ENCODE assay signal across 11 cellular contexts in genomic region chr15:77753238-77753873, GRCh38.
DNase-seq lines count a peak whose midpoint lies in the region; TF ChIP-seq lines count a peak whose summit lies in the region.
"Had no signal": no experiment of that assay in that cellular context is flagged by ENCODE, and none has a peak within 500 bp of the region (broad histone marks: within the 10 kb centered on the region; RNA-seq: fewer than 3 reads in every experiment).

No MANE protein-coding gene starts in this region.

- CTCF ChIA-PET in activated CD4-positive, alpha-beta memory T cell treated with anti-CD3 and anti-CD28 coated beads, Interleukin-2, amount 10 ng/mL, durations not matched to agents 7 days and 5 days (lab: Charles Lee): no interaction called here

- H3K9ac ChIP-seq in neural progenitor cell: no peak overlapping the region

- H3K4me3 Mint-ChIP-seq in neural progenitor cell: no peak overlapping the region
- no peak overlapping the region for H3K4me3 Mint-ChIP-seq in activated CD4-positive, alpha-beta memory T cell treated with anti-CD3 and anti-CD28 coated beads, Interleukin-2, amount 10 ng/mL, durations not matched to agents 7 days and 5 days
- H3K4me3 Mint-ChIP-seq: T-helper 17 cell had no signal

- peaks cover 7% of the 10 kb centered on the region for H3K4me1 ChIP-seq in neural progenitor cell
- H3K4me1 ChIP-seq: psoas muscle had no signal

- no peak overlapping the region for H3K27ac ChIP-seq in neural progenitor cell
- H3K27ac ChIP-seq: psoas muscle had no signal

- H3K4me1 Mint-ChIP-seq in neural progenitor cell: peaks cover 6% of the 10 kb centered on the region
- no peaks in the 10 kb centered on the region for H3K4me1 Mint-ChIP-seq in activated CD4-positive, alpha-beta memory T cell treated with anti-CD3 and anti-CD28 coated beads, Interleukin-2, amount 10 ng/mL, durations not matched to agents 7 days and 5 days

- no peaks in the 10 kb centered on the region for H3K36me3 Mint-ChIP-seq in neural progenitor cell
- H3K36me3 Mint-ChIP-seq in activated CD4-positive, alpha-beta memory T cell treated with anti-CD3 and anti-CD28 coated beads, Interleukin-2, amount 10 ng/mL, durations not matched to agents 7 days and 5 days (ENCODE audit: low read depth): no peaks in the 10 kb centered on the region

- POLR2A ChIA-PET in activated CD4-positive, alpha-beta memory T cell treated with anti-CD3 and anti-CD28 coated beads, Interleukin-2, amount 10 ng/mL, durations not matched to agents 7 days and 5 days (lab: Charles Lee): no interaction called here

- TF ChIP-seq CTCF in neural progenitor cell (IDR thresholded peaks at IDR 0.05): no peak

- no peak overlapping the region for H3K4me3 ChIP-seq in MG63
- H3K4me3 ChIP-seq in neural progenitor cell: no peak overlapping the region
- H3K4me3 ChIP-seq: psoas muscle had no signal

- no peak overlapping the region for H3K4me2 ChIP-seq in neural progenitor cell

- peaks cover 39% of the 10 kb centered on the region for H4K20me1 ChIP-seq in neural progenitor cell (ENCODE audit: low read depth)

- H3K27ac Mint-ChIP-seq in neural progenitor cell: no peak overlapping the region
- no peak overlapping the region for H3K27ac Mint-ChIP-seq in activated CD4-positive, alpha-beta memory T cell treated with anti-CD3 and anti-CD28 coated beads, Interleukin-2, amount 10 ng/mL, durations not matched to agents 7 days and 5 days
- H3K27ac Mint-ChIP-seq: T-helper 17 cell had no signal

- H3K27me3 Mint-ChIP-seq in neural progenitor cell (ENCODE audit: insufficient read depth, low read depth): peaks cover 11% of the 10 kb centered on the region
- H3K27me3 Mint-ChIP-seq in activated CD4-positive, alpha-beta memory T cell treated with anti-CD3 and anti-CD28 coated beads, Interleukin-2, amount 10 ng/mL, durations not matched to agents 7 days and 5 days: no peaks in the 10 kb centered on the region

- peak; percentile 4 for DNase-seq in NOMO-1 (lab: John Stamatoyannopoulos, UW; ENCODE audit: unreplicated experiment in 2 of 2)
- DNase-seq in NOMO-1 treated with dmso at 0.1 percent for 144 hours (lab: John Stamatoyannopoulos, UW; ENCODE audit: unreplicated experiment): no peak
- peak; percentile 28 for DNase-seq in MG63
- DNase-seq in dermis blood vessel endothelial cell: peak; percentile 44
- peak; percentile 90 for DNase-seq in neural progenitor cell (ENCODE audit: low spot score)
- no peak for DNase-seq in NCI-H2107 (lab: John Stamatoyannopoulos, UW)
- no peak for DNase-seq in NCI-H82 (lab: John Stamatoyannopoulos, UW)
- no peak for DNase-seq in activated CD4-positive, alpha-beta memory T cell treated with anti-CD3 and anti-CD28 coated beads, Interleukin-2, amount 10 ng/mL, durations not matched to agents 7 days and 5 days
- DNase-seq: NCI-H1694, psoas muscle, T-helper 17 cell had no signal

- peaks cover 13% of the 10 kb centered on the region for H3F3A ChIP-seq in neural progenitor cell (ENCODE audit: low read depth)

- H3K79me2 ChIP-seq in neural progenitor cell (ENCODE audit: low read depth): no peaks in the 10 kb centered on the region

- no peaks in the 10 kb centered on the region for H3K9me3 ChIP-seq in MG63
- no peaks in the 10 kb centered on the region for H3K9me3 ChIP-seq in neural progenitor cell (ENCODE audit: low read depth)
- H3K9me3 ChIP-seq: psoas muscle had no signal

- H3K9me3 Mint-ChIP-seq in neural progenitor cell: no peaks in the 10 kb centered on the region
- no peaks in the 10 kb centered on the region for H3K9me3 Mint-ChIP-seq in activated CD4-positive, alpha-beta memory T cell treated with anti-CD3 and anti-CD28 coated beads, Interleukin-2, amount 10 ng/mL, durations not matched to agents 7 days and 5 days

- H3K36me3 ChIP-seq in MG63: no peaks in the 10 kb centered on the region
- no peaks in the 10 kb centered on the region for H3K36me3 ChIP-seq in neural progenitor cell

- H3K27me3 ChIP-seq in MG63 (no peaks in the 10 kb centered on the region), neural progenitor cell (peaks cover 20% of the 10 kb centered on the region)

- no peak overlapping the region for H2AFZ ChIP-seq in neural progenitor cell (replicated peaks)

Comparison
In these comparisons a context has a peak if more than half of its experiments do, and no peak if none do; other contexts are left out.
1. DNase-seq: peak in NOMO-1 (2 of 2), MG63 (single experiment), dermis blood vessel endothelial cell (single experiment) and neural progenitor cell (single experiment); none in NOMO-1 treated with dmso at 0.1 percent for 144 hours (single experiment), NCI-H2107 (single experiment), NCI-H82 (single experiment) and activated CD4-positive, alpha-beta memory T cell treated with anti-CD3 and anti-CD28 coated beads, Interleukin-2, amount 10 ng/mL, durations not matched to agents 7 days and 5 days (single experiment).